22 cellular contexts compared by ENCODE assay signal in the genomic region with DNA sequence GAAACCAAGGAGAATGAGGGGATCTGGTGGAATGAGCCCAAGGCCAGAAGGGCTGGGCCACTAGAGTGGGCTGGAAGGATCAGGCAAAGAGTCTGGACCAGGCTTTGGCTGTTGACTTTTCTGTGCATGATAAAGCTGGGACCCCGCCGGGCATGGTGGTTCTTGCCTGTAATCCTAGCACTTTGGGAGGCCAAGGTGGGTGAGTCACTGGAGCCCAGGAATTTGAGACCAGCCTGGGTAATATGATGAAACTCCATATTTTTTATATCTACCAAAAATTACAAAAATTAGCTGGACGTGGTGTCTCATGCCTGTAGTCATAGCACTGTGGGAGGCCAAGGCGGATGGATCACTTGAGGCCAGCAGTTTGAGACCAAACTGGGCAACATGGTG. TPM values are rescaled to one million over a fixed set of nuclear protein-coding genes. Genes with fewer than 3 reads are reported as not detected.
A peak's percentile ranks its signal among the peaks of the same experiment; 100 is the strongest.
DNase-seq lines count a peak whose midpoint lies in the region; ATAC-seq and TF ChIP-seq lines count a peak whose summit lies in the region.
"Had no signal": no experiment of that assay in that cellular context is flagged by ENCODE, and none has a peak within 500 bp of the region (broad histone marks: within the 10 kb centered on the region; RNA-seq: fewer than 3 reads in every experiment).

No MANE protein-coding gene starts in this region.

- CTCF ChIA-PET in AG04449 (lab: Yijun Ruan, JAX), result interaction anchor here (0.7 to 4.6 kb wide), 3 partner anchors 9 to 176 kb away, joined by 3 to 51 read pairs (median 3); partner anchors contain the start of gene TEP1

- H3K4me3 ChIP-seq in AG04449 (ENCODE audit: low read depth, low read length), result no peak overlapping the region
- H3K4me3 ChIP-seq in fibroblast of pulmonary artery (replicated peaks; ENCODE audit: low read depth, low read length), result no peak overlapping the region
- no peak overlapping the region for H3K4me3 ChIP-seq in lower lobe of right lung
- H3K4me3 ChIP-seq in right cardiac atrium (ENCODE audit: low read length), result no peak overlapping the region
- H3K4me3 ChIP-seq: GM12878, pancreas, upper lobe of left lung had no signal

- H3K4me3 Mint-ChIP-seq in HFFc6, result no peak overlapping the region
- no peak overlapping the region for H3K4me3 Mint-ChIP-seq in immature natural killer cell
- H3K4me3 Mint-ChIP-seq: brain; stimulated activated naive B cell treated with anti-CD40 and anti-IgM and Interleukin-4, amounts not matched to agents 10 μg/mL and 1 μg/mL and 100 μg/mL, for 72 hours; T-helper 1 cell treated with Interleukin-12 subunit alpha and Interleukin-12 subunit beta and Interleukin-4 antibody, amounts not matched to agents 30 μg/mL and 1 μg/mL, for 36 hours had no signal

- H3K4me1 Mint-ChIP-seq in HFFc6 (ENCODE audit: low read depth) (peaks cover 19% of the 10 kb centered on the region), immature natural killer cell (peaks cover 8 to 11% of the 10 kb centered on the region in 2 donors)

- H3K36me3 ChIP-seq in lower lobe of right lung, result no peaks in the 10 kb centered on the region
- H3K36me3 ChIP-seq: pancreas, upper lobe of left lung had no signal

- intact Hi-C loops in lower lobe of right lung (cut with DNase I), result no loop called here
- intact Hi-C loops in right cardiac atrium (cut with DNase I), result no loop called here

- H3K27ac ChIP-seq in lower lobe of right lung, result no peak overlapping the region
- H3K27ac ChIP-seq in right cardiac atrium (ENCODE audit: low read length), result no peak overlapping the region
- H3K27ac ChIP-seq: pancreas had no signal

- WGBS in right cardiac atrium, result 92% methylated on average over 4 of the region's 4 CpGs

- H3K9me3 Mint-ChIP-seq in HFFc6 (no peaks in the 10 kb centered on the region), immature natural killer cell (no peaks in the 10 kb centered on the region)
- H3K9me3 Mint-ChIP-seq: brain; T-helper 1 cell treated with Interleukin-12 subunit alpha and Interleukin-12 subunit beta and Interleukin-4 antibody, amounts not matched to agents 30 μg/mL and 1 μg/mL, for 36 hours had no signal

- H3K27me3 ChIP-seq in lower lobe of right lung (ENCODE audit: low read depth), result peaks cover 14% of the 10 kb centered on the region
- H3K27me3 ChIP-seq in right cardiac atrium (ENCODE audit: control insufficient read depth, insufficient read depth), result no peaks in the 10 kb centered on the region
- H3K27me3 ChIP-seq: pancreas, upper lobe of left lung had no signal

- TF ChIP-seq CTCF in AG04449 (IDR thresholded peaks at IDR 0.05; ENCODE audit: insufficient read depth, low read length, missing control alignments) (no peak), HFFc6 (IDR thresholded peaks at IDR 0.05) (no peak), fibroblast of pulmonary artery (IDR thresholded peaks at IDR 0.05; ENCODE audit: low read length, missing control alignments) (no peak), lower lobe of right lung (IDR thresholded peaks at IDR 0.05) (no peak)

- DNase-seq in AG04449 (ENCODE audit: low read depth, low spot score), result peak; percentile 46
- DNase-seq in HFFc6, result peak; percentile 20
- DNase-seq in amniotic epithelial cell (ENCODE audit: low read depth), result peak; percentile 69
- DNase-seq in fibroblast of pulmonary artery (ENCODE audit: low read depth), result peak; percentile 53
- no peak for DNase-seq in immature natural killer cell
- DNase-seq in cerebellum (ENCODE audit: low spot score), result no peak
- no peak for DNase-seq in lower lobe of right lung
- no peak for DNase-seq in right cardiac atrium
- DNase-seq: activated CD8-positive, alpha-beta memory T cell treated with anti-CD3 and anti-CD28 coated beads, Interleukin-2, amount 50 U/mL, for 4 hours; effector CD4-positive, alpha-beta T cell; foreskin melanocyte; Karpas-422; NCI-H1436; NCI-H2227 treated with DMSO at 0.1 percent for 48 hours; pancreas; stimulated activated CD4-positive, alpha-beta T cell treated with anti-CD3 and anti-CD28 coated beads, Interleukin-12 subunit alpha, Interleukin-12 subunit beta, amount 100 ng/mL, for 4 hours; stimulated activated naive B cell treated with anti-CD40 and anti-IgM and Interleukin-4, amounts not matched to agents 10 μg/mL and 1 μg/mL and 100 μg/mL, for 72 hours; upper lobe of left lung had no signal

- no peak overlapping the region for H3K27ac Mint-ChIP-seq in HFFc6
- no peak overlapping the region for H3K27ac Mint-ChIP-seq in immature natural killer cell
- H3K27ac Mint-ChIP-seq: brain; stimulated activated naive B cell treated with anti-CD40 and anti-IgM and Interleukin-4, amounts not matched to agents 10 μg/mL and 1 μg/mL and 100 μg/mL, for 72 hours; T-helper 1 cell treated with Interleukin-12 subunit alpha and Interleukin-12 subunit beta and Interleukin-4 antibody, amounts not matched to agents 30 μg/mL and 1 μg/mL, for 36 hours had no signal

- POLR2A ChIA-PET in AG04449 (lab: Yijun Ruan, JAX), result interaction anchor here (1.3 to 1.4 kb wide), 3 partner anchors 19 to 25 kb away, joined by 5 to 11 read pairs (median 7); partner anchors contain the start of genes APEX1, OSGEP, PIP4P1 and TEP1

- no peak for ATAC-seq in lower lobe of right lung
- no peak for ATAC-seq in right cardiac atrium
- ATAC-seq: GM12878; pancreas; Right ventricle myocardium inferior; stimulated activated naive B cell treated with anti-CD40 and anti-IgM and Interleukin-4, amounts not matched to agents 10 μg/mL and 1 μg/mL and 100 μg/mL, for 72 hours had no signal

- H3K9me3 ChIP-seq in lower lobe of right lung (no peaks in the 10 kb centered on the region), right cardiac atrium (ENCODE audit: control insufficient read depth, low read length) (no peaks in the 10 kb centered on the region)
- H3K9me3 ChIP-seq: pancreas, upper lobe of left lung had no signal

- H3K4me1 ChIP-seq in lower lobe of right lung, result no peaks in the 10 kb centered on the region
- no peaks in the 10 kb centered on the region for H3K4me1 ChIP-seq in right cardiac atrium (ENCODE audit: control insufficient read depth, insufficient read depth, low read length)
- H3K4me1 ChIP-seq: pancreas had no signal

- H3K36me3 Mint-ChIP-seq in HFFc6 (ENCODE audit: low read depth), result no peaks in the 10 kb centered on the region
- peaks cover 0 to 3% (median 0%) of the 10 kb centered on the region in 3 donors for H3K36me3 Mint-ChIP-seq in immature natural killer cell
- H3K36me3 Mint-ChIP-seq: brain had no signal

- peaks cover 10% of the 10 kb centered on the region for H3K27me3 Mint-ChIP-seq in HFFc6 (ENCODE audit: insufficient read depth)
- peaks cover 1 to 2% (median 2%) of the 10 kb centered on the region in 3 donors for H3K27me3 Mint-ChIP-seq in immature natural killer cell (ENCODE audit: low read depth in 3 of 3)
- H3K27me3 Mint-ChIP-seq: stimulated activated naive B cell treated with anti-CD40 and anti-IgM and Interleukin-4, amounts not matched to agents 10 μg/mL and 1 μg/mL and 100 μg/mL, for 72 hours had no signal

RNA-seq across cellular contexts. Expression of gene KLHL33, which starts 0.4 kb away (rescaled TPM):
- under 1 TPM in 1 of 6 experiments, not detected in 5; 0.05 TPM for total RNA-seq in HFFc6 (2021; fragmentation: NEBNext Ultra II Directional; extraction: Animal tissue kit (Norgen Biotek cat#: 25700))
- polyA plus RNA-seq in immature natural killer cell, result under 1 TPM in 1 of 3 donors, not detected in 2; 0.21 TPM
- 0.18 TPM for total RNA-seq in cerebellum
- 0.47 TPM for total RNA-seq in lower lobe of right lung
- total RNA-seq in right cardiac atrium, result 1 to 10 TPM in 2 of 4 donors, under 1 TPM in 2; 0.33 to 1.7 (median 0.92) TPM
- 0.68 TPM for polyA plus RNA-seq in right cardiac atrium

RNA-seq across cellular contexts. Expression of gene OSGEP, which starts 18.3 kb away (rescaled TPM):
- 10 to 100 TPM; 26.4 to 33.8 (median 30.7) TPM for total RNA-seq in HFFc6 (2021; fragmentation: NEBNext Ultra II Directional; extraction: Animal tissue kit (Norgen Biotek cat#: 25700))
- 10 to 100 TPM; 40.2 to 49.4 (median 45.5) TPM for polyA plus RNA-seq in immature natural killer cell
- total RNA-seq in cerebellum, result 48.9 TPM
- 32.6 TPM for total RNA-seq in lower lobe of right lung
- total RNA-seq in right cardiac atrium, result 10 to 100 TPM; 17.6 to 21.9 (median 19.5) TPM
- polyA plus RNA-seq in right cardiac atrium, result 18.1 TPM

RNA-seq across cellular contexts. Expression of gene APEX1, which starts 18.7 kb away (rescaled TPM):
- 100 to 1,000 TPM; 161 to 189 (median 184) TPM for total RNA-seq in HFFc6 (2021; fragmentation: NEBNext Ultra II Directional; extraction: Animal tissue kit (Norgen Biotek cat#: 25700))
- polyA plus RNA-seq in immature natural killer cell, result 10 to 100 TPM; 85.6 to 95.6 (median 93.3) TPM
- 33.4 TPM for total RNA-seq in cerebellum
- total RNA-seq in lower lobe of right lung, result 103 TPM
- 10 to 100 TPM; 71.5 to 95.2 (median 90.3) TPM for total RNA-seq in right cardiac atrium
- 75.8 TPM for polyA plus RNA-seq in right cardiac atrium

RNA-seq across cellular contexts. Expression of gene TEP1, which starts 23.1 kb away (rescaled TPM):
- 10 to 100 TPM; 11.6 to 16.1 (median 13.7) TPM for total RNA-seq in HFFc6 (2021; fragmentation: NEBNext Ultra II Directional; extraction: Animal tissue kit (Norgen Biotek cat#: 25700))
- polyA plus RNA-seq in immature natural killer cell, result 1 to 10 TPM in 2 of 3 donors, not detected in 1; 4.2 to 8.1 TPM
- 10.3 TPM for total RNA-seq in cerebellum
- 53.6 TPM for total RNA-seq in lower lobe of right lung
- total RNA-seq in right cardiac atrium, result 10 to 100 TPM in 3 of 4 donors, 1 to 10 TPM in 1; 7.4 to 14.1 (median 13.1) TPM
- polyA plus RNA-seq in right cardiac atrium, result 7.9 TPM

RNA-seq across cellular contexts. Expression of gene PIP4P1, which starts 24.9 kb away (rescaled TPM):
- total RNA-seq in HFFc6 (2021; fragmentation: NEBNext Ultra II Directional; extraction: Animal tissue kit (Norgen Biotek cat#: 25700)), result 10 to 100 TPM; 17.0 to 20.3 (median 19.2) TPM
- polyA plus RNA-seq in immature natural killer cell (10 to 100 TPM; 17.7 to 29.2 (median 26.2) TPM), right cardiac atrium (21.0 TPM)
- total RNA-seq in cerebellum (17.1 TPM), lower lobe of right lung (37.7 TPM), right cardiac atrium (10 to 100 TPM; 16.2 to 23.7 (median 23.4) TPM)

Comparison
In these comparisons a context has a peak if more than half of its experiments do, and no peak if none do; other contexts are left out.
1. DNase-seq: peak in AG04449 (single experiment), HFFc6 (single experiment), amniotic epithelial cell (single experiment) and fibroblast of pulmonary artery (single experiment); none in immature natural killer cell (0 of 3), cerebellum (single experiment), lower lobe of right lung (single experiment) and right cardiac atrium (0 of 3).